In the genomic region with DNA sequence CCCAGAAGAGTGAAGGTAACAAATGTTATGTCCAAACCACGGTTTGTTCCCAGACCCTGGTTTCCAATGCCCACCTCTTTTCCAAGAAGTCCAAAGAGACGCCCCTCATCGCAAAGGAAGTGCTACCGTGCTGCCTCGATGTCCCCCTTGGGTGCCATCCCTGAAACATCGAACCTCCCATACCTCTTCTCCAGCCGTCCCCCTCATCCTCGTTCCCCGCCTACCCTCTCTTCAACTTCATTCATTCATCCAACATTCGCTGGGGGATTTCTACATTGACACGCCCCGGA, we compare ENCODE assay signal across 8 cellular contexts. TPM values are rescaled to one million over a fixed set of nuclear protein-coding genes. Genes with fewer than 3 reads are reported as not detected.
DNase-seq lines count a peak whose midpoint lies in the region; ATAC-seq, FAIRE-seq and TF ChIP-seq lines count a peak whose summit lies in the region.

No MANE protein-coding gene starts in this region.

- H3K27ac ChIP-seq in CD8-positive, alpha-beta T cell (ENCODE audit: low read depth, low read length), result peak overlapping the region; percentile 50

- intact Hi-C loops in CD8-positive, alpha-beta T cell (cut with DNase I, micrococcal nuclease), result loop anchor here (1.0 to 5.0 kb wide), 5 partner anchors 30 to 149 kb away; a partner anchor contains a TSS

- no peaks in the 10 kb centered on the region for H3K27me3 ChIP-seq in CD8-positive, alpha-beta T cell (ENCODE audit: insufficient read depth, low read length)

- H3K4me3 Mint-ChIP-seq in CD8-positive, alpha-beta T cell, result peak overlapping the region; percentile 99
- H3K4me3 Mint-ChIP-seq in central memory CD8-positive, alpha-beta T cell, result peak overlapping the region; percentile 92
- H3K4me3 Mint-ChIP-seq in nephron, result peak overlapping the region; percentile 92 to 93 (median 93)

- no peak for FAIRE-seq in HTR-8/SVneo (lab: Jason Lieb, UNC)

- ATAC-seq in CD8-positive, alpha-beta T cell, result no peak
- ATAC-seq in central memory CD8-positive, alpha-beta T cell (replicated peaks; ENCODE audit: extremely low read depth, poor library complexity, severe bottlenecking), result no peak
- ATAC-seq in GM18517 (IDR thresholded peaks at IDR 0.05; ENCODE audit: unreplicated experiment), result no peak
- no peak for ATAC-seq in HG03442 (IDR thresholded peaks at IDR 0.05; ENCODE audit: unreplicated experiment)

- H3K9me3 Mint-ChIP-seq in CD8-positive, alpha-beta T cell, result no peaks in the 10 kb centered on the region
- no peaks in the 10 kb centered on the region for H3K9me3 Mint-ChIP-seq in central memory CD8-positive, alpha-beta T cell
- no peaks in the 10 kb centered on the region for H3K9me3 Mint-ChIP-seq in nephron

- peaks cover 17% of the 10 kb centered on the region for H3K36me3 Mint-ChIP-seq in CD8-positive, alpha-beta T cell
- peaks cover 15% of the 10 kb centered on the region for H3K36me3 Mint-ChIP-seq in central memory CD8-positive, alpha-beta T cell (ENCODE audit: insufficient read depth)
- H3K36me3 Mint-ChIP-seq in nephron (ENCODE audit: low read depth), result peaks cover 13% of the 10 kb centered on the region

- no peaks in the 10 kb centered on the region for H3K27me3 Mint-ChIP-seq in CD8-positive, alpha-beta T cell (ENCODE audit: low read depth)
- no peaks in the 10 kb centered on the region for H3K27me3 Mint-ChIP-seq in central memory CD8-positive, alpha-beta T cell
- no peaks in the 10 kb centered on the region for H3K27me3 Mint-ChIP-seq in nephron (ENCODE audit: low read depth)

- H3K36me3 ChIP-seq in CD8-positive, alpha-beta T cell (ENCODE audit: insufficient read depth, low read length), result no peaks in the 10 kb centered on the region

- H3K4me3 ChIP-seq in CD8-positive, alpha-beta T cell (ENCODE audit: low read depth, low read length), result peak overlapping the region; percentile 69

- no peak for DNase-seq in CD8-positive, alpha-beta T cell
- DNase-seq in HTR-8/SVneo (ENCODE audit: insufficient read length, low spot score) (peak; percentile 11), NCI-H1436 treated with DMSO at 0.1 percent for 48 hours (lab: John Stamatoyannopoulos, UW) (no peak), DMS79 (lab: John Stamatoyannopoulos, UW) (no peak)
- DNase-seq in central memory CD8-positive, alpha-beta T cell (ENCODE audit: low spot score in 2 of 2), result no peak

- H3K4me1 Mint-ChIP-seq in CD8-positive, alpha-beta T cell (ENCODE audit: low read depth), result peaks cover 19% of the 10 kb centered on the region
- peaks cover 13% of the 10 kb centered on the region for H3K4me1 Mint-ChIP-seq in central memory CD8-positive, alpha-beta T cell
- peaks cover 9% of the 10 kb centered on the region for H3K4me1 Mint-ChIP-seq in nephron

- H3K9me3 ChIP-seq in CD8-positive, alpha-beta T cell (ENCODE audit: low read length), result no peaks in the 10 kb centered on the region

- CTCF ChIA-PET in CD8-positive, alpha-beta T cell (lab: Charles Lee), result interaction anchor here (1.0 kb wide), 1 partner anchor 70 kb away, joined by 3 read pairs; no protein-coding TSS in a partner anchor

- POLR2A ChIA-PET in CD8-positive, alpha-beta T cell (lab: Charles Lee), result interaction anchor here (1.0 to 1.5 kb wide), 2 partner anchors 35 to 149 kb away, joined by 3 to 5 read pairs; a partner anchor contains a TSS

- H3K27ac Mint-ChIP-seq in CD8-positive, alpha-beta T cell, result peak overlapping the region; percentile 96
- peak overlapping the region; percentile 97 for H3K27ac Mint-ChIP-seq in central memory CD8-positive, alpha-beta T cell (ENCODE audit: low read depth)
- H3K27ac Mint-ChIP-seq in nephron, result peak overlapping the region; percentile 85 to 90 (median 86)

- no peak for TF ChIP-seq CTCF in CD8-positive, alpha-beta T cell (IDR thresholded peaks at IDR 0.05)
- TF ChIP-seq CTCF in nephron (IDR thresholded peaks at IDR 0.05; ENCODE audit: unreplicated experiment in 3 of 3), result no peak

- peaks cover 14% of the 10 kb centered on the region for H3K4me1 ChIP-seq in CD8-positive, alpha-beta T cell (ENCODE audit: insufficient read depth, low read length)

RNA-seq across cellular contexts. Expression of a gene that starts 0.5 kb away (rescaled TPM):
- total RNA-seq in CD8-positive, alpha-beta T cell, result 1 to 10 TPM; 4.8 to 4.9 TPM

RNA-seq across cellular contexts. Expression of a gene that starts 30.7 kb away (rescaled TPM):
- total RNA-seq in CD8-positive, alpha-beta T cell, result 10 to 100 TPM; 21.9 to 23.7 TPM
